Comparison of ENCODE assay signal across 1 cellular context in the genomic region with DNA sequence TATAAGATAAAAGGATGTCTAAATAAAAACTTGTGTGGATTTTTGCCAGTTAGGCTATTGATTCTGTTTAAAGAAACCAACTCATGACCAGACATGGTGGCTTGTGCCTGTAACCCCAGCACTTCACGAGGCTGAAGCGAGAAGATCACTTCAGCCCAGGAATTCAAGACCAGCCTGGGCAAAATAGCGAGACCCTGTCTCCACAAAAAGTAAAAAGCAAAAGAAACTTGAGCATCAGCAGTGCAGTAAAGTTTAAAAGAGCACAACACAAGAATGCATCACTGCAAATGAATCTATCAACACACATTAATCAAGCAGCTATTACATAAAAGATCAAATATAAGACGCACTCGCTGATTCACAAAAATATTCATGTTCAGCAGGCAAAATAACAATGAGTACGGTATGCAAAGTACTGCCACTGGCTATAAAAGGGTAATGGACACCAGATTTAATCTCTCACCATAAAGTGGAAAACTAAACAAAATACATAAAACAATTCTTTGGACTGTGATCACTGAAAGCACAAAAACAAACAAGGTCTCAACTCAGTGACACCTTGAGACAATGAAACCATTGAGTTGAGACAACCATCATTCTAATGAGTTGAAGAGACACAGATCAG.
TF ChIP-seq lines count a peak whose summit lies in the region.

No MANE protein-coding gene starts in this region.

TF ChIP-seq in HEK293, 187 proteins besides CTCF, POLR2A, EP300 and RAD21 (continued from another document):
- TF ChIP-seq, protein P1, sequence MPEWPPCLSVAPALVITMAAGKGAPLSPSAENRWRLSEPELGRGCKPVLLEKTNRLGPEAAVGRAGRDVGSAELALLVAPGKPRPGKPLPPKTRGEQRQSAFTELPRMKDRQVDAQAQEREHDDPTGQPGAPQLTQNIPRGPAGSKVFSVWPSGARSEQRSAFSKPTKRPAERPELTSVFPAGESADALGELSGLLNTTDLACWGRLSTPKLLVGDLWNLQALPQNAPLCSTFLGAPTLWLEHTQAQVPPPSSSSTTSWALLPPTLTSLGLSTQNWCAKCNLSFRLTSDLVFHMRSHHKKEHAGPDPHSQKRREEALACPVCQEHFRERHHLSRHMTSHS (tag by site-specific recombination; IDR thresholded peaks at IDR 0.05): no peak
- TF ChIP-seq, protein P2, sequence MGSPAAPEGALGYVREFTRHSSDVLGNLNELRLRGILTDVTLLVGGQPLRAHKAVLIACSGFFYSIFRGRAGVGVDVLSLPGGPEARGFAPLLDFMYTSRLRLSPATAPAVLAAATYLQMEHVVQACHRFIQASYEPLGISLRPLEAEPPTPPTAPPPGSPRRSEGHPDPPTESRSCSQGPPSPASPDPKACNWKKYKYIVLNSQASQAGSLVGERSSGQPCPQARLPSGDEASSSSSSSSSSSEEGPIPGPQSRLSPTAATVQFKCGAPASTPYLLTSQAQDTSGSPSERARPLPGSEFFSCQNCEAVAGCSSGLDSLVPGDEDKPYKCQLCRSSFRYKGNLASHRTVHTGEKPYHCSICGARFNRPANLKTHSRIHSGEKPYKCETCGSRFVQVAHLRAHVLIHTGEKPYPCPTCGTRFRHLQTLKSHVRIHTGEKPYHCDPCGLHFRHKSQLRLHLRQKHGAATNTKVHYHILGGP (tag by site-specific recombination; IDR thresholded peaks at IDR 0.05): peak; percentile 30; the same call in 1 of the 2 replicates
- TF ChIP-seq OSR2 (tag by site-specific recombination; IDR thresholded peaks at IDR 0.05): peak; percentile 96
- TF ChIP-seq KLF8 (tag by site-specific recombination; IDR thresholded peaks at IDR 0.05): peak; percentile 64; the same call in 1 of the 2 replicates
- TF ChIP-seq, protein P3, sequence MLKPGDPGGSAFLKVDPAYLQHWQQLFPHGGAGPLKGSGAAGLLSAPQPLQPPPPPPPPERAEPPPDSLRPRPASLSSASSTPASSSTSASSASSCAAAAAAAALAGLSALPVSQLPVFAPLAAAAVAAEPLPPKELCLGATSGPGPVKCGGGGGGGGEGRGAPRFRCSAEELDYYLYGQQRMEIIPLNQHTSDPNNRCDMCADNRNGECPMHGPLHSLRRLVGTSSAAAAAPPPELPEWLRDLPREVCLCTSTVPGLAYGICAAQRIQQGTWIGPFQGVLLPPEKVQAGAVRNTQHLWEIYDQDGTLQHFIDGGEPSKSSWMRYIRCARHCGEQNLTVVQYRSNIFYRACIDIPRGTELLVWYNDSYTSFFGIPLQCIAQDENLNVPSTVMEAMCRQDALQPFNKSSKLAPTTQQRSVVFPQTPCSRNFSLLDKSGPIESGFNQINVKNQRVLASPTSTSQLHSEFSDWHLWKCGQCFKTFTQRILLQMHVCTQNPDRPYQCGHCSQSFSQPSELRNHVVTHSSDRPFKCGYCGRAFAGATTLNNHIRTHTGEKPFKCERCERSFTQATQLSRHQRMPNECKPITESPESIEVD (tag by site-specific recombination; IDR thresholded peaks at IDR 0.05): peak; percentile 94
- TF ChIP-seq IKZF3 (tag by site-specific recombination; IDR thresholded peaks at IDR 0.05): peak; percentile 68
- no peak for TF ChIP-seq ZNF677 (tag by site-specific recombination; IDR thresholded peaks at IDR 0.05)
- TF ChIP-seq, protein P4, sequence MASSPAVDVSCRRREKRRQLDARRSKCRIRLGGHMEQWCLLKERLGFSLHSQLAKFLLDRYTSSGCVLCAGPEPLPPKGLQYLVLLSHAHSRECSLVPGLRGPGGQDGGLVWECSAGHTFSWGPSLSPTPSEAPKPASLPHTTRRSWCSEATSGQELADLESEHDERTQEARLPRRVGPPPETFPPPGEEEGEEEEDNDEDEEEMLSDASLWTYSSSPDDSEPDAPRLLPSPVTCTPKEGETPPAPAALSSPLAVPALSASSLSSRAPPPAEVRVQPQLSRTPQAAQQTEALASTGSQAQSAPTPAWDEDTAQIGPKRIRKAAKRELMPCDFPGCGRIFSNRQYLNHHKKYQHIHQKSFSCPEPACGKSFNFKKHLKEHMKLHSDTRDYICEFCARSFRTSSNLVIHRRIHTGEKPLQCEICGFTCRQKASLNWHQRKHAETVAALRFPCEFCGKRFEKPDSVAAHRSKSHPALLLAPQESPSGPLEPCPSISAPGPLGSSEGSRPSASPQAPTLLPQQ (tag by site-specific recombination; IDR thresholded peaks at IDR 0.05): peak; percentile 67
- no peak for TF ChIP-seq GLI4 (tag by site-specific recombination; IDR thresholded peaks at IDR 0.05)
- no peak for TF ChIP-seq ZNF16 (tag by site-specific recombination; IDR thresholded peaks at IDR 0.05; ENCODE audit: low read depth)
